ENCODE assay signal across 9 cellular contexts in the genomic region with DNA sequence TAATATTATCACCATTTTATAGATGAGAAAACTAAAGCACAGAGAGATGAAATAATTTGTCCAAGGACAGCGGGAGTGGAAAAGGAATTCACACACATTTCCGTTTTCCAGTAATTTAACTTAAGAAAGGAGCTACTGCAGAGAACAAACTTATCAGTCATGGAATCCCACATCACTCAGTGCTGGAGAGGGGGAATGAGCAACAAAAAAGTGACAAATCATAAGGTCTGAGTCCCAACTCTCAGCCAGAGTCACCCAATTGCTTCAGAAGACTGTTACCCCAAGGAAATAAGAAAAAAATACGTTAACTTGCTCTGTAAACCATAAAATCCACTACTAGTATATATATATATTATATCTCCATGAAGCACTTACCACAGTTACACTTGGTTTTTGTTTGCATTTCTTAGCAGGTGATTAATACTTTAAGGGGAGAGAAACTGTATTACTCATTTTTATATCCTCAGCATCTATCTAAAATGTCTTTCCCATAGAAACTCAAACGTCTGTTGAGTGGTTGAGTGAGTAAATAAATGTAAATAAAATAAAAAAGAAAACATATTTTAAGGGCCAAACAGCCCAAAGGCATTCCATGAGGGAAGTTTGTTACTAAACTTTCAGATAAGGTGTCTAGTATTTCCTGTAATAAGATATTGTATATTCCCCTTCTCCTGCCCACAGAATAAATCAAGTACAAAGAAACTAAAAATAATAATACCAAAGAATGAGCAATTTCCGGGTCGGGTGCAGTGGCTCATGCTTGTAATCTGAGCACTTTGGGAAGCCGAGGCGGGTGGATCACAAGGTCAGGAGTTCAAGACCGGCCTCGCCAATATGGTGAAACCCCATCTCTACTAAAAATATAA.
DNase-seq lines count a peak whose midpoint lies in the region; ATAC-seq and TF ChIP-seq lines count a peak whose summit lies in the region.
"Had no signal": no experiment of that assay in that cellular context is flagged by ENCODE, and none has a peak within 500 bp of the region (broad histone marks: within the 10 kb centered on the region; RNA-seq: fewer than 3 reads in every experiment).

No MANE protein-coding gene starts in this region.

- H3K79me2 ChIP-seq in GM23248 (ENCODE audit: insufficient read depth), result peaks cover 73% of the 10 kb centered on the region

- no peak overlapping the region for H2AFZ ChIP-seq in GM23248

- no peaks in the 10 kb centered on the region for H4K20me1 ChIP-seq in GM23248 (ENCODE audit: insufficient read depth)

- peak overlapping the region; percentile 81 for H3K9ac ChIP-seq in GM23248

- H3K4me1 ChIP-seq in GM23248 (ENCODE audit: insufficient read depth), result peaks cover 53% of the 10 kb centered on the region
- H3K4me1 ChIP-seq in left lung, result peaks cover 29 to 66% of the 10 kb centered on the region in 2 donors

- H3K9me3 ChIP-seq in GM23248 (ENCODE audit: low read depth) (no peaks in the 10 kb centered on the region), left lung (no peaks in the 10 kb centered on the region)

- peaks cover 69% of the 10 kb centered on the region for H3F3A ChIP-seq in GM23248 (ENCODE audit: insufficient read depth)

- peaks cover 4% of the 10 kb centered on the region for H3K9me3 Mint-ChIP-seq in T-helper 2 cell treated with Interferon-gamma antibody and Interleukin-4, amounts not matched to agents 5 μg/mL and 100 μg/mL, for 36 hours

- H3K4me1 Mint-ChIP-seq in T-helper 2 cell treated with Interferon-gamma antibody and Interleukin-4, amounts not matched to agents 5 μg/mL and 100 μg/mL, for 36 hours (ENCODE audit: low read depth), result peaks cover 72% of the 10 kb centered on the region

- peak overlapping the region; percentile 60 for H3K4me3 Mint-ChIP-seq in T-helper 2 cell treated with Interferon-gamma antibody and Interleukin-4, amounts not matched to agents 5 μg/mL and 100 μg/mL, for 36 hours

- H3K27ac Mint-ChIP-seq in T-helper 2 cell treated with Interferon-gamma antibody and Interleukin-4, amounts not matched to agents 5 μg/mL and 100 μg/mL, for 36 hours, result peak overlapping the region; percentile 62

- H3K27ac ChIP-seq in GM23248, result peak overlapping the region; percentile 98
- H3K27ac ChIP-seq in left lung, result peak overlapping the region in 1 of 2 donors; percentile 85

- H3K27me3 Mint-ChIP-seq in T-helper 2 cell treated with Interferon-gamma antibody and Interleukin-4, amounts not matched to agents 5 μg/mL and 100 μg/mL, for 36 hours (ENCODE audit: low read depth), result no peaks in the 10 kb centered on the region

- H3K4me3 ChIP-seq in GM23248 (peak overlapping the region; percentile 10; the same call in 1 of the 2 replicates), choroid plexus epithelial cell (ENCODE audit: low read depth, low read length) (no peak overlapping the region), left lung (peak overlapping the region in 1 of 2 donors; percentile 27)

- H3K27me3 ChIP-seq in GM23248 (replicated peaks; ENCODE audit: insufficient read depth) (no peaks in the 10 kb centered on the region), left lung (no peaks in the 10 kb centered on the region)

- peaks cover 32% of the 10 kb centered on the region for H3K36me3 Mint-ChIP-seq in T-helper 2 cell treated with Interferon-gamma antibody and Interleukin-4, amounts not matched to agents 5 μg/mL and 100 μg/mL, for 36 hours (ENCODE audit: low read depth)

- H3K9me2 ChIP-seq in GM23248 (ENCODE audit: insufficient read depth), result no peaks in the 10 kb centered on the region

- peak; percentile 88 for DNase-seq in GM23248
- DNase-seq in T-helper 2 cell treated with Interferon-gamma antibody and Interleukin-4, amounts not matched to agents 5 μg/mL and 100 μg/mL, for 36 hours (ENCODE audit: low spot score), result no peak
- DNase-seq in choroid plexus epithelial cell (ENCODE audit: low read depth), result peak; percentile 92
- DNase-seq in stimulated activated CD4-positive, alpha-beta T cell treated with anti-CD3 and anti-CD28 coated beads, Interleukin-12 subunit alpha, Interleukin-12 subunit beta, amount 100 ng/mL, for 4 hours, result peak; percentile 34
- DNase-seq in NCI-H1436 treated with DMSO at 0.1 percent for 48 hours (lab: John Stamatoyannopoulos, UW), result no peak
- DNase-seq in middle frontal gyrus (ENCODE audit: extremely low spot score, low spot score), result no peak
- no peak for DNase-seq in left lung
- DNase-seq: GOT3 had no signal

- H3K36me3 ChIP-seq in GM23248 (ENCODE audit: low read depth), result no peaks in the 10 kb centered on the region; the same call in 1 of the 2 replicates
- peaks cover 0 to 5% of the 10 kb centered on the region in 2 donors for H3K36me3 ChIP-seq in left lung

- WGBS in GM23248 (ENCODE audit: low coverage in 1 of 2, low lambda C conversion rate in 2 of 2, missing lambda C conversion rate in 2 of 2), 2 experiments, result 21 to 25% methylated on average over 10 of the region's 10 CpGs

- TF ChIP-seq CTCF in choroid plexus epithelial cell (conservative IDR thresholded peaks at IDR 0.05; ENCODE audit: low read depth, low read length) (no peak), left lung (IDR thresholded peaks at IDR 0.05) (no peak)

- peak overlapping the region; percentile 51 for H3K4me2 ChIP-seq in GM23248 (ENCODE audit: unreplicated experiment)

- ATAC-seq in HG03432 (IDR thresholded peaks at IDR 0.05; ENCODE audit: unreplicated experiment), result no peak
- no peak for ATAC-seq in left lung

- in situ Hi-C loops in GM23248 (cut with MboI), result no loop called here

- intact Hi-C loops in left lung (cut with DNase I), result no loop called here

Comparison
In these comparisons a context has a peak if more than half of its experiments do, and no peak if none do; other contexts are left out.
1. DNase-seq: peak in GM23248 (single experiment), choroid plexus epithelial cell (single experiment) and stimulated activated CD4-positive, alpha-beta T cell treated with anti-CD3 and anti-CD28 coated beads, Interleukin-12 subunit alpha, Interleukin-12 subunit beta, amount 100 ng/mL, for 4 hours (single experiment); none in T-helper 2 cell treated with Interferon-gamma antibody and Interleukin-4, amounts not matched to agents 5 μg/mL and 100 μg/mL, for 36 hours (single experiment), NCI-H1436 treated with DMSO at 0.1 percent for 48 hours (single experiment), middle frontal gyrus (single experiment) and left lung (0 of 2).